Comparison of ENCODE assay signal across 9 cellular contexts in genomic region chr7:64314493-64315020, GRCh38. TPM values are rescaled to one million over a fixed set of nuclear protein-coding genes. Genes with fewer than 3 reads are reported as not detected.
DNase-seq lines count a peak whose midpoint lies in the region; ATAC-seq, FAIRE-seq and TF ChIP-seq lines count a peak whose summit lies in the region.
"Had no signal": no experiment of that assay in that cellular context is flagged by ENCODE, and none has a peak within 500 bp of the region (broad histone marks: within the 10 kb centered on the region; RNA-seq: fewer than 3 reads in every experiment).

No MANE protein-coding gene starts in this region.

- no peak for TF ChIP-seq EP300 in esophagus muscularis mucosa (IDR thresholded peaks at IDR 0.05)

- H3K36me3 ChIP-seq in esophagus muscularis mucosa (no peaks in the 10 kb centered on the region), small intestine (ENCODE audit: control insufficient read depth in 2 of 2, insufficient read depth in 2 of 2, low read length in 2 of 2) (no peaks in the 10 kb centered on the region)

- no peak for TF ChIP-seq CTCF in esophagus muscularis mucosa (IDR thresholded peaks at IDR 0.05)

- H3K4me3 ChIP-seq in esophagus muscularis mucosa (peak overlapping the region; percentile 68 to 83 (median 78)), small intestine (ENCODE audit: low read depth in 1 of 2, low read length in 2 of 2) (peak overlapping the region; percentile 57 to 63)

- WGBS in esophagus muscularis mucosa = 14% methylated on average over 14 of the region's 14 CpGs
- WGBS in small intestine, 3 donors = 13 to 31% (median 25%) methylated on average over 14 of the region's 14 CpGs

- FAIRE-seq in small intestine (lab: Jason Lieb, UNC) = no peak
- FAIRE-seq: A204.1 had no signal

- intact Hi-C loops in esophagus muscularis mucosa (cut with DNase I) = loop anchor here (10.0 kb wide), 1 partner anchor 250 kb away; the partner anchor contains the start of gene ZNF680

- H3K9me3 ChIP-seq in esophagus muscularis mucosa (no peaks in the 10 kb centered on the region), small intestine (ENCODE audit: control insufficient read depth, low read depth) (no peaks in the 10 kb centered on the region)

- H3K27ac ChIP-seq in esophagus muscularis mucosa (replicated peaks in 1 of 4) = peak overlapping the region in 3 of 4 donors; percentile 70 to 75 (median 73)
- H3K27ac ChIP-seq in small intestine (ENCODE audit: low read depth in 1 of 2, low read length in 1 of 2) = peak overlapping the region in 1 of 2 donors; percentile 96

- H3K4me1 ChIP-seq in esophagus muscularis mucosa (peaks cover 17 to 27% (median 24%) of the 10 kb centered on the region in 4 donors), small intestine (ENCODE audit: control insufficient read depth in 2 of 2, insufficient read depth in 1 of 2, low read depth in 1 of 2, low read length in 1 of 2) (peaks cover 3 to 7% of the 10 kb centered on the region in 2 donors)

- peak; percentile 3; the same call in 2 of the 3 replicates for ATAC-seq in SK-N-SH treated with all-trans-retinoic acid at 6 μM for 48 hours
- no peak for ATAC-seq in GM19023 (IDR thresholded peaks at IDR 0.05; ENCODE audit: unreplicated experiment)

- peak; percentile 34 for DNase-seq in DMS 273 (lab: John Stamatoyannopoulos, UW; ENCODE audit: unreplicated experiment)
- no peak for DNase-seq in DMS 273 treated with DMSO at 0.1 percent for 48 hours (lab: John Stamatoyannopoulos, UW)
- no peak for DNase-seq in esophagus muscularis mucosa (ENCODE audit: extremely low spot score)
- no peak for DNase-seq in small intestine
- DNase-seq in central memory CD4-positive, alpha-beta T cell = no peak
- no peak for DNase-seq in NCI-H2107 treated with DMSO at 0.1 percent for 48 hours (lab: John Stamatoyannopoulos, UW; ENCODE audit: unreplicated experiment)

- TF ChIP-seq POLR2A in esophagus muscularis mucosa (IDR thresholded peaks at IDR 0.05; ENCODE audit: low read depth) = no peak

- H3K27me3 ChIP-seq in esophagus muscularis mucosa = no peaks in the 10 kb centered on the region
- H3K27me3 ChIP-seq in small intestine (ENCODE audit: control insufficient read depth in 2 of 2, insufficient read depth in 2 of 2, low read length in 2 of 2) = no peaks in the 10 kb centered on the region

TF ChIP-seq in SK-N-SH treated with all-trans-retinoic acid at 6 μM for 48 hours, 23 proteins besides CTCF, POLR2A, EP300 and RAD21:
- TF ChIP-seq PATZ1 (CRISPR knock-in tag; IDR thresholded peaks at IDR 0.05; ENCODE audit: borderline replicate concordance) (no peak), ZNF565 (CRISPR knock-in tag; conservative IDR thresholded peaks at IDR 0.05; ENCODE audit: low read depth) (no peak), GLIS3 (CRISPR knock-in tag; IDR thresholded peaks at IDR 0.05) (no peak), BACH2 (CRISPR knock-in tag; IDR thresholded peaks at IDR 0.05; ENCODE audit: borderline replicate concordance) (no peak), ZFP3 (CRISPR knock-in tag; IDR thresholded peaks at IDR 0.05) (no peak), ZNF70 (CRISPR knock-in tag; IDR thresholded peaks at IDR 0.05) (no peak), TCF4 (CRISPR knock-in tag; IDR thresholded peaks at IDR 0.05; ENCODE audit: borderline replicate concordance) (no peak), CREB5 (CRISPR knock-in tag; IDR thresholded peaks at IDR 0.05; ENCODE audit: low read depth) (no peak), CSRNP3 (CRISPR knock-in tag; IDR thresholded peaks at IDR 0.05) (no peak), ZC3H10 (CRISPR knock-in tag; IDR thresholded peaks at IDR 0.05) (no peak), ARNTL (CRISPR knock-in tag; IDR thresholded peaks at IDR 0.05; ENCODE audit: borderline replicate concordance, low read depth) (no peak), TSHZ2 (CRISPR knock-in tag; IDR thresholded peaks at IDR 0.05) (no peak), ISL1 (CRISPR knock-in tag; IDR thresholded peaks at IDR 0.05) (no peak)

RNA-seq across cellular contexts. Expression of gene ZNF736, which starts 0.8 kb away (rescaled TPM):
- 1 to 10 TPM; 4.1 to 10.0 (median 4.7) TPM for total RNA-seq in esophagus muscularis mucosa
- 1 to 10 TPM in 1 of 3 donors, under 1 TPM in 2; 0.27 to 3.5 (median 0.45) TPM for polyA plus RNA-seq in small intestine
